22 cellular contexts compared by ENCODE assay signal in genomic region chr3:186219211-186219638, GRCh38.
DNase-seq lines count a peak whose midpoint lies in the region; TF ChIP-seq lines count a peak whose summit lies in the region.
"Had no signal": no experiment of that assay in that cellular context is flagged by ENCODE, and none has a peak within 500 bp of the region (broad histone marks: within the 10 kb centered on the region; RNA-seq: fewer than 3 reads in every experiment).

No MANE protein-coding gene starts in this region.

- no peaks in the 10 kb centered on the region for H3K36me3 Mint-ChIP-seq in brain
- H3K36me3 Mint-ChIP-seq: mesothelial cell of epicardium, T-cell had no signal

- intact Hi-C loops in left ventricle myocardium inferior (cut with micrococcal nuclease) (no loop called here), stomach (cut with DNase I; ENCODE audit: low total_unique reads) (no loop called here)

- H3K27ac Mint-ChIP-seq in brain = peak overlapping the region in 4 of 5 experiments; percentile 22 to 70 (median 52)
- H3K27ac Mint-ChIP-seq: activated CD4-positive, alpha-beta T cell treated with anti-CD3 and anti-CD28 coated beads, Interleukin-2, amount 10 ng/mL, durations not matched to agents 24 days and 14 days; activated naive CD8-positive, alpha-beta T cell treated with anti-CD3 and anti-CD28 coated beads, Interleukin-2, amount 50 U/mL, for 24 hours; activated T-helper 2 cell treated with anti-CD3 and anti-CD28 coated beads, Interferon-gamma antibody, Interleukin-2, Interleukin-4, amounts not matched to agents 10 μg/mL and 5 μg/mL and 100 μg/mL, durations not matched to agents 14 hours and 24 hours and 36 hours; mesothelial cell of epicardium; T-cell had no signal

- TF ChIP-seq POLR2A in stomach (IDR thresholded peaks at IDR 0.05) = no peak

- H3K27me3 Mint-ChIP-seq in brain = no peaks in the 10 kb centered on the region

- H3K4me1 ChIP-seq in left ventricle myocardium inferior (peaks cover 53% of the 10 kb centered on the region), stomach (peaks cover 0 to 11% (median 2%) of the 10 kb centered on the region in 4 donors)
- H3K4me1 ChIP-seq: transverse colon had no signal

- peak overlapping the region in 2 of 5 experiments; percentile 3 to 7 for H3K4me3 Mint-ChIP-seq in brain
- H3K4me3 Mint-ChIP-seq: activated CD4-positive, alpha-beta T cell treated with anti-CD3 and anti-CD28 coated beads, Interleukin-2, amount 10 ng/mL, durations not matched to agents 24 days and 14 days; activated naive CD8-positive, alpha-beta T cell treated with anti-CD3 and anti-CD28 coated beads, Interleukin-2, amount 50 U/mL, for 24 hours; mesothelial cell of epicardium; nephron; T-cell had no signal

- H3K36me3 ChIP-seq in left ventricle myocardium inferior (no peaks in the 10 kb centered on the region), stomach (no peaks in the 10 kb centered on the region)
- H3K36me3 ChIP-seq: transverse colon had no signal

- DNase-seq in NAMALWA (ENCODE audit: low spot score) = peak; percentile 43
- DNase-seq in left ventricle myocardium inferior = peak; percentile 33
- no peak for DNase-seq in activated gamma-delta T cell treated with Interleukin-2 at 50 U/mL for 16 hours
- DNase-seq in stomach = no peak
- DNase-seq in NCI-H526 treated with DMSO at 0.1 percent for 48 hours (lab: John Stamatoyannopoulos, UW) = no peak
- DNase-seq: activated CD4-positive, alpha-beta T cell treated with anti-CD3 and anti-CD28 coated beads, Interleukin-2, amount 10 ng/mL, durations not matched to agents 24 days and 14 days; activated naive CD8-positive, alpha-beta T cell treated with anti-CD3 and anti-CD28 coated beads, Interleukin-2, amount 50 U/mL, for 24 hours; Kasumi-1; kidney glomerular epithelial cell; NCI-H1105 treated with DMSO at 0.1 percent for 48 hours; NCI-H69; SHP77; stimulated activated CD4-positive, alpha-beta T cell treated with anti-CD3 and anti-CD28 coated beads, Interleukin-2, amount 100 ng/mL, for 24 hours; stimulated activated naive CD4-positive, alpha-beta T cell treated with Interleukin-2 at 50 U/mL for 16 hours; T-cell; transverse colon had no signal

- H3K4me3 ChIP-seq in left ventricle myocardium inferior (no peak overlapping the region), stomach (no peak overlapping the region)
- H3K4me3 ChIP-seq: skin epidermis, transverse colon had no signal

- H3K27me3 ChIP-seq in left ventricle myocardium inferior (ENCODE audit: low read depth) (no peaks in the 10 kb centered on the region), stomach (no peaks in the 10 kb centered on the region)
- H3K27me3 ChIP-seq: transverse colon had no signal

- H3K9me3 ChIP-seq in left ventricle myocardium inferior (replicated peaks) = no peaks in the 10 kb centered on the region
- H3K9me3 ChIP-seq in stomach = no peaks in the 10 kb centered on the region
- H3K9me3 ChIP-seq: transverse colon had no signal

- H3K27ac ChIP-seq in left ventricle myocardium inferior (replicated peaks) (peak overlapping the region; percentile 70), temporal lobe (ENCODE audit: low read depth, low read length) (peak overlapping the region; percentile 13), stomach (no peak overlapping the region)
- H3K27ac ChIP-seq: skin epidermis, transverse colon had no signal

- no peaks in the 10 kb centered on the region for H3K9me3 Mint-ChIP-seq in brain
- H3K9me3 Mint-ChIP-seq: activated CD4-positive, alpha-beta T cell treated with anti-CD3 and anti-CD28 coated beads, Interleukin-2, amount 10 ng/mL, durations not matched to agents 24 days and 14 days; activated naive CD8-positive, alpha-beta T cell treated with anti-CD3 and anti-CD28 coated beads, Interleukin-2, amount 50 U/mL, for 24 hours; activated T-helper 2 cell treated with anti-CD3 and anti-CD28 coated beads, Interferon-gamma antibody, Interleukin-2, Interleukin-4, amounts not matched to agents 10 μg/mL and 5 μg/mL and 100 μg/mL, durations not matched to agents 14 hours and 24 hours and 36 hours; mesothelial cell of epicardium; nephron; T-cell had no signal

- WGBS in stomach, 5 donors = 65 to 81% (median 74%) methylated on average over 7 of the region's 7 CpGs

- TF ChIP-seq EP300 in stomach (IDR thresholded peaks at IDR 0.05) = no peak

- TF ChIP-seq CTCF in brain (conservative IDR thresholded peaks at IDR 0.05) (peak in 1 of 2 experiments; percentile 20), left ventricle myocardium inferior (IDR thresholded peaks at IDR 0.05; ENCODE audit: borderline replicate concordance) (peak; percentile 35), stomach (IDR thresholded peaks at IDR 0.05) (no peak)

- H3K4me1 Mint-ChIP-seq in brain = peaks cover 61% of the 10 kb centered on the region

Comparison
In these comparisons a context has a peak if more than half of its experiments do, and no peak if none do; other contexts are left out.
1. DNase-seq: peak in NAMALWA (single experiment) and left ventricle myocardium inferior (single experiment); none in activated gamma-delta T cell treated with Interleukin-2 at 50 U/mL for 16 hours (single experiment), stomach (single experiment) and NCI-H526 treated with DMSO at 0.1 percent for 48 hours (single experiment).
2. H3K27ac ChIP-seq: peak in left ventricle myocardium inferior (single experiment) and temporal lobe (single experiment); none in stomach (0 of 5).